In the genomic region with DNA sequence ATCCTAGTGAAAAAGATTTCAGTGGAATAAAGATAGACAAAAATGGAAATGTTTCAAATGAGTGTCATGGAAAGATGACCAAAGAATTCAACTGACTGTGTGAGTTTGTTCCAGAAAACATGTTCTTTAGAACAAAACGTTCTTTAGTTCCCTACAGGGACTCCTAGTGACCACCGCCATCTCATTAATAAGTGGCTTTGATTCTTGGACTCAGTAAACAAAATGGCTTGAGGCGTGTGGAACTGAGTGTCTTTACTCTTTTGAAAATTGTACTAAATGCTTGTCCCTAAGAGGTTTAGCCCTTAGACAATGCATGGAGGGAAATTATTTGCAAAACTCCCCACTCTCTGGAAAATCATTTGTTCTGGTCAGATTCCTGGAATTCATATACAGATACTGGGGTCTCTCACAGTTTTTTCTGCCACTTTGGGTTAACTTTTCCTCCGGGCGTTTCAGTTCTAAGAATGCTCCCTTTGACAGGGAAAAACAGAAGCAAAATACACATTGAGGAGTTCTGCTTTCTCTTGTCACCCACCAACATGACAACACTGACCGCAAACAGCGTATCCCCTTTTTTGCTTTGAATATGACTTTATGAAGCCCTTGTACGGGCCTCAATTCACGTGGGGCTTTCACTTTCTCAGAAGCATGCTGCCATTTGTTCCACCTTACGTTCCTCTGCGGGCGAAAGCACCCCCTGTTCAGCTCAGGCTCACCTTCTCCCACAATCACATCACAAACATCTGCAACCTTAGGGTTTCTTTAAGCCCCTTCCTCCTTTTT, we compare ENCODE assay signal across 9 cellular contexts. TPM values are rescaled to one million over a fixed set of nuclear protein-coding genes. Genes with fewer than 3 reads are reported as not detected.
A peak's percentile ranks its signal among the peaks of the same experiment; 100 is the strongest.
DNase-seq lines count a peak whose midpoint lies in the region; ATAC-seq and TF ChIP-seq lines count a peak whose summit lies in the region.
"Had no signal": no experiment of that assay in that cellular context is flagged by ENCODE, and none has a peak within 500 bp of the region (broad histone marks: within the 10 kb centered on the region; RNA-seq: fewer than 3 reads in every experiment).

No MANE protein-coding gene starts in this region.

- no peak for TF ChIP-seq CTCF in GM12865 (IDR thresholded peaks at IDR 0.05; ENCODE audit: insufficient read depth, low read depth, low read length, missing control alignments)

- no peak overlapping the region for H2BK15ac ChIP-seq in neuronal stem cell (ENCODE audit: low read length)

- peak overlapping the region; percentile 74 to 84 for H3K27ac Mint-ChIP-seq in activated naive CD4-positive, alpha-beta T cell treated with anti-CD3 and anti-CD28 coated beads, Interleukin-2, amount 50 U/mL, for 72 hours

- peaks cover 14 to 18% of the 10 kb centered on the region in 2 donors for H3K4me1 ChIP-seq in neuronal stem cell (ENCODE audit: control insufficient read depth in 2 of 2, insufficient read depth in 1 of 2, low read depth in 1 of 2, low read length in 2 of 2)

- H3K4me3 ChIP-seq in GM12865 (ENCODE audit: low read depth, low read length) (no peak overlapping the region), neuronal stem cell (ENCODE audit: low read length in 2 of 2) (no peak overlapping the region)

- no peaks in the 10 kb centered on the region for H3K27me3 ChIP-seq in neuronal stem cell (ENCODE audit: control insufficient read depth in 3 of 3, insufficient read depth in 3 of 3, low read depth in 1 of 3, low read length in 3 of 3)

- H2BK120ac ChIP-seq in neuronal stem cell (ENCODE audit: low read depth, low read length) = no peak overlapping the region

- no peak overlapping the region for H2AK5ac ChIP-seq in neuronal stem cell (ENCODE audit: low read depth, low read length)

- no peaks in the 10 kb centered on the region for H3K9me3 ChIP-seq in neuronal stem cell (replicated peaks in 1 of 2; ENCODE audit: control insufficient read depth in 2 of 2, insufficient read depth in 1 of 2, low read depth in 1 of 2, low read length in 2 of 2)

- H3K14ac ChIP-seq in neuronal stem cell (ENCODE audit: low read length) = no peak overlapping the region

- H3K9ac ChIP-seq in neuronal stem cell (ENCODE audit: low read depth, low read length, poor library complexity) = no peak overlapping the region

- no peak overlapping the region for H2BK5ac ChIP-seq in neuronal stem cell (ENCODE audit: low read length)

- WGBS in neuronal stem cell (ENCODE audit: extremely low coverage in 2 of 2, insufficient read length in 2 of 2, insufficient replicate concordance in 1 of 2), 2 donors = no CpG with 5 or more reads among the region's 12 CpGs

- ATAC-seq in HG03432 (IDR thresholded peaks at IDR 0.05; ENCODE audit: unreplicated experiment) = peak; percentile 43
- ATAC-seq in activated naive CD4-positive, alpha-beta T cell treated with anti-CD3 and anti-CD28 coated beads, Interleukin-2, amount 50 U/mL, for 72 hours = peak; percentile 84 to 89
- ATAC-seq in SK-N-SH treated with all-trans-retinoic acid at 6 μM for 48 hours = no peak
- ATAC-seq in GM18520 (IDR thresholded peaks at IDR 0.05; ENCODE audit: unreplicated experiment) = no peak

- no peaks in the 10 kb centered on the region for H3K36me3 ChIP-seq in neuronal stem cell (replicated peaks in 1 of 2; ENCODE audit: control insufficient read depth in 2 of 2, insufficient read depth in 2 of 2, low read length in 2 of 2)

- H3K9me3 Mint-ChIP-seq in activated naive CD4-positive, alpha-beta T cell treated with anti-CD3 and anti-CD28 coated beads, Interleukin-2, amount 50 U/mL, for 72 hours = no peaks in the 10 kb centered on the region

- no peak overlapping the region for H2BK12ac ChIP-seq in neuronal stem cell (ENCODE audit: low read length)

- peak overlapping the region; percentile 74 for H2AFZ ChIP-seq in neuronal stem cell (ENCODE audit: low read length)

- H3K4me2 ChIP-seq in neuronal stem cell (ENCODE audit: insufficient read depth, low read length, poor library complexity, severe bottlenecking) = no peak overlapping the region

- H3K27ac ChIP-seq in neuronal stem cell (replicated peaks; ENCODE audit: low read length) = no peak overlapping the region

- no peak overlapping the region for H4K91ac ChIP-seq in neuronal stem cell (ENCODE audit: low read depth, low read length, poor library complexity)

- H3K4ac ChIP-seq in neuronal stem cell (ENCODE audit: low read length) = no peak overlapping the region

- DNase-seq in GM12865 (ENCODE audit: low read depth) (peak; percentile 75), neuronal stem cell (ENCODE audit: low spot score) (no peak), NCI-H748 (lab: John Stamatoyannopoulos, UW; ENCODE audit: unreplicated experiment) (no peak), NCI-H510A (lab: John Stamatoyannopoulos, UW) (no peak)
- peak; percentile 42 to 55 for DNase-seq in activated naive CD4-positive, alpha-beta T cell treated with anti-CD3 and anti-CD28 coated beads, Interleukin-2, amount 50 U/mL, for 72 hours (ENCODE audit: low spot score in 2 of 2)
- DNase-seq: IMR-90 had no signal

- no peak overlapping the region for H3K23ac ChIP-seq in neuronal stem cell (ENCODE audit: low read depth, low read length, poor library complexity)

- no peaks in the 10 kb centered on the region for H3K79me1 ChIP-seq in neuronal stem cell (ENCODE audit: low read depth, low read length)

- no peak overlapping the region for H4K8ac ChIP-seq in neuronal stem cell (ENCODE audit: low read depth, low read length)

- no peak overlapping the region for H3K18ac ChIP-seq in neuronal stem cell (ENCODE audit: low read length)

- H3K36me3 Mint-ChIP-seq in activated naive CD4-positive, alpha-beta T cell treated with anti-CD3 and anti-CD28 coated beads, Interleukin-2, amount 50 U/mL, for 72 hours = peaks cover 0 to 5% of the 10 kb centered on the region in 2 donors

TF ChIP-seq in SK-N-SH treated with all-trans-retinoic acid at 6 μM for 48 hours, 23 proteins besides CTCF, POLR2A, EP300 and RAD21 (continues in another document):
- TF ChIP-seq BACH2 (CRISPR knock-in tag; IDR thresholded peaks at IDR 0.05; ENCODE audit: borderline replicate concordance) (no peak), ZNF70 (CRISPR knock-in tag; IDR thresholded peaks at IDR 0.05) (no peak), ESRRG (CRISPR knock-in tag; IDR thresholded peaks at IDR 0.05) (no peak), ZFP30 (CRISPR knock-in tag; IDR thresholded peaks at IDR 0.05) (no peak)
- TF ChIP-seq, protein P1, sequence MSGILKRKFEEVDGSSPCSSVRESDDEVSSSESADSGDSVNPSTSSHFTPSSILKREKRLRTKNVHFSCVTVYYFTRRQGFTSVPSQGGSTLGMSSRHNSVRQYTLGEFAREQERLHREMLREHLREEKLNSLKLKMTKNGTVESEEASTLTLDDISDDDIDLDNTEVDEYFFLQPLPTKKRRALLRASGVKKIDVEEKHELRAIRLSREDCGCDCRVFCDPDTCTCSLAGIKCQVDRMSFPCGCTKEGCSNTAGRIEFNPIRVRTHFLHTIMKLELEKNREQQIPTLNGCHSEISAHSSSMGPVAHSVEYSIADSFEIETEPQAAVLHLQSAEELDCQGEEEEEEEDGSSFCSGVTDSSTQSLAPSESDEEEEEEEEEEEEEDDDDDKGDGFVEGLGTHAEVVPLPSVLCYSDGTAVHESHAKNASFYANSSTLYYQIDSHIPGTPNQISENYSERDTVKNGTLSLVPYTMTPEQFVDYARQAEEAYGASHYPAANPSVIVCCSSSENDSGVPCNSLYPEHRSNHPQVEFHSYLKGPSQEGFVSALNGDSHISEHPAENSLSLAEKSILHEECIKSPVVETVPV (CRISPR knock-in tag; IDR thresholded peaks at IDR 0.05) = no peak
- TF ChIP-seq, protein P2, sequence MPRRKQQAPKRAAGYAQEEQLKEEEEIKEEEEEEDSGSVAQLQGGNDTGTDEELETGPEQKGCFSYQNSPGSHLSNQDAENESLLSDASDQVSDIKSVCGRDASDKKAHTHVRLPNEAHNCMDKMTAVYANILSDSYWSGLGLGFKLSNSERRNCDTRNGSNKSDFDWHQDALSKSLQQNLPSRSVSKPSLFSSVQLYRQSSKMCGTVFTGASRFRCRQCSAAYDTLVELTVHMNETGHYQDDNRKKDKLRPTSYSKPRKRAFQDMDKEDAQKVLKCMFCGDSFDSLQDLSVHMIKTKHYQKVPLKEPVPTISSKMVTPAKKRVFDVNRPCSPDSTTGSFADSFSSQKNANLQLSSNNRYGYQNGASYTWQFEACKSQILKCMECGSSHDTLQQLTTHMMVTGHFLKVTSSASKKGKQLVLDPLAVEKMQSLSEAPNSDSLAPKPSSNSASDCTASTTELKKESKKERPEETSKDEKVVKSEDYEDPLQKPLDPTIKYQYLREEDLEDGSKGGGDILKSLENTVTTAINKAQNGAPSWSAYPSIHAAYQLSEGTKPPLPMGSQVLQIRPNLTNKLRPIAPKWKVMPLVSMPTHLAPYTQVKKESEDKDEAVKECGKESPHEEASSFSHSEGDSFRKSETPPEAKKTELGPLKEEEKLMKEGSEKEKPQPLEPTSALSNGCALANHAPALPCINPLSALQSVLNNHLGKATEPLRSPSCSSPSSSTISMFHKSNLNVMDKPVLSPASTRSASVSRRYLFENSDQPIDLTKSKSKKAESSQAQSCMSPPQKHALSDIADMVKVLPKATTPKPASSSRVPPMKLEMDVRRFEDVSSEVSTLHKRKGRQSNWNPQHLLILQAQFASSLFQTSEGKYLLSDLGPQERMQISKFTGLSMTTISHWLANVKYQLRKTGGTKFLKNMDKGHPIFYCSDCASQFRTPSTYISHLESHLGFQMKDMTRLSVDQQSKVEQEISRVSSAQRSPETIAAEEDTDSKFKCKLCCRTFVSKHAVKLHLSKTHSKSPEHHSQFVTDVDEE (CRISPR knock-in tag; IDR thresholded peaks at IDR 0.05) = no peak
- TF ChIP-seq, protein P3, sequence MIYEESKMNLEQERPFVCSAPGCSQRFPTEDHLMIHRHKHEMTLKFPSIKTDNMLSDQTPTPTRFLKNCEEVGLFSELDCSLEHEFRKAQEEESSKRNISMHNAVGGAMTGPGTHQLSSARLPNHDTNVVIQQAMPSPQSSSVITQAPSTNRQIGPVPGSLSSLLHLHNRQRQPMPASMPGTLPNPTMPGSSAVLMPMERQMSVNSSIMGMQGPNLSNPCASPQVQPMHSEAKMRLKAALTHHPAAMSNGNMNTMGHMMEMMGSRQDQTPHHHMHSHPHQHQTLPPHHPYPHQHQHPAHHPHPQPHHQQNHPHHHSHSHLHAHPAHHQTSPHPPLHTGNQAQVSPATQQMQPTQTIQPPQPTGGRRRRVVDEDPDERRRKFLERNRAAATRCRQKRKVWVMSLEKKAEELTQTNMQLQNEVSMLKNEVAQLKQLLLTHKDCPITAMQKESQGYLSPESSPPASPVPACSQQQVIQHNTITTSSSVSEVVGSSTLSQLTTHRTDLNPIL (CRISPR knock-in tag; IDR thresholded peaks at IDR 0.05; ENCODE audit: low read depth) = no peak

RNA-seq across cellular contexts. Expression of a gene that starts 15.3 kb away (rescaled TPM):
- 10 to 100 TPM; 17.2 to 27.7 TPM for total RNA-seq in activated naive CD4-positive, alpha-beta T cell treated with anti-CD3 and anti-CD28 coated beads, Interleukin-2, amount 50 U/mL, for 72 hours
- 2.1 TPM for polyA plus RNA-seq in neuronal stem cell (2013, experiment 1 of 2)
- 2.0 TPM for polyA plus RNA-seq in neuronal stem cell (2013, experiment 2 of 2)
- total RNA-seq: IMR-90 had no signal

RNA-seq across cellular contexts. Expression of a gene that starts 55.7 kb away (rescaled TPM):
- total RNA-seq in activated naive CD4-positive, alpha-beta T cell treated with anti-CD3 and anti-CD28 coated beads, Interleukin-2, amount 50 U/mL, for 72 hours = 10 to 100 TPM; 14.9 to 15.4 TPM
- 10.3 TPM for polyA plus RNA-seq in neuronal stem cell (2013, experiment 1 of 2)
- polyA plus RNA-seq in neuronal stem cell (2013, experiment 2 of 2) = 10.8 TPM

RNA-seq across cellular contexts. Expression of a gene that starts 55.8 kb away (rescaled TPM):
- total RNA-seq in activated naive CD4-positive, alpha-beta T cell treated with anti-CD3 and anti-CD28 coated beads, Interleukin-2, amount 50 U/mL, for 72 hours = 10 to 100 TPM; 16.2 to 23.2 TPM
- polyA plus RNA-seq in neuronal stem cell (2013, experiment 1 of 2) = 12.4 TPM
- polyA plus RNA-seq in neuronal stem cell (2013, experiment 2 of 2) = 12.2 TPM

Comparison
In these comparisons a context has a peak if more than half of its experiments do, and no peak if none do; other contexts are left out.
1. DNase-seq: peak in GM12865 (single experiment) and activated naive CD4-positive, alpha-beta T cell treated with anti-CD3 and anti-CD28 coated beads, Interleukin-2, amount 50 U/mL, for 72 hours (2 of 2); none in neuronal stem cell (single experiment), NCI-H748 (single experiment) and NCI-H510A (single experiment).
2. ATAC-seq: peak in HG03432 (single experiment) and activated naive CD4-positive, alpha-beta T cell treated with anti-CD3 and anti-CD28 coated beads, Interleukin-2, amount 50 U/mL, for 72 hours (2 of 2); none in SK-N-SH treated with all-trans-retinoic acid at 6 μM for 48 hours (single experiment) and GM18520 (single experiment).